2 cellular contexts compared by ENCODE assay signal in the genomic region with DNA sequence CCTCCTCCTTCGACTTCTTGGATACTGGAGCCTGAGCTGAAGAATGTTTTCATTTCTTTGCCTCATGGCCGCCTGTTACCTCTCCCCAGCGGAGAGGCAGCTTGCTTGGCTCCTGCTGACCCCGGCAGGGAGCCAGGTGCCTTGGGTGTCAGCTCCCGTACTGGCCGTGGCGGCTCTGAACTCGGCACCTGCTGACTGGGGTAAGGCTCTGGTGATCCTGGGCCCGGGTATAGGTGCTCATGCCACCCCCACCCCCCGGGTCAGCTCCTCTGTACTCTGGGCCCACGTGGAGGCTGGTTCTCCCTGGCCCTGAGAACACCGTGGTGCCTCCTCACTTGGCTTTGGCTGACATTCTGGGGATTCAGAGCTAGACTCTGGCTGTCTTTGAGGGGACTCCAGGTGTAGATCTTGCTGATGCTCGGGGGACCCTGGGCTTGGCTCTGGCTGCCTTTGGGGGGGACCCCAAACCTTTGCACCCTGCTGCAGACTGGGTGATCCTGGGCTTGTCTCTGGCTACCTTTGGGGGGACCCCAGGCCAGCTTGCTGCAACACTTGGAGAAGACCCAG. TPM values are rescaled to one million over a fixed set of nuclear protein-coding genes. Genes with fewer than 3 reads are reported as not detected.
"Had no signal": no experiment of that assay in that cellular context is flagged by ENCODE, and none has a peak within 500 bp of the region (broad histone marks: within the 10 kb centered on the region; RNA-seq: fewer than 3 reads in every experiment).

No MANE protein-coding gene starts in this region.

RNA-seq across cellular contexts. Expression of gene FLT4, which starts 22.6 kb away (rescaled TPM):
- total RNA-seq: mammary epithelial cell had no signal
- polyA plus RNA-seq: keratinocyte had no signal
